8 cellular contexts compared by ENCODE assay signal in genomic region chr18:35345460-35345921, GRCh38. TPM values are rescaled to one million over a fixed set of nuclear protein-coding genes. Genes with fewer than 3 reads are reported as not detected.
A peak's percentile ranks its signal among the peaks of the same experiment; 100 is the strongest.
DNase-seq lines count a peak whose midpoint lies in the region; ATAC-seq and TF ChIP-seq lines count a peak whose summit lies in the region.

No MANE protein-coding gene starts in this region.

- H3K4me1 Mint-ChIP-seq in CD8-positive, alpha-beta T cell (ENCODE audit: low read depth), result peaks cover 35% of the 10 kb centered on the region
- H3K4me1 Mint-ChIP-seq in T-cell (peaks cover 37 to 43% (median 42%) of the 10 kb centered on the region in 3 donors), glutamatergic neuron (ENCODE audit: low read depth, unreplicated experiment) (peaks cover 6% of the 10 kb centered on the region)

- no peak overlapping the region for H3K27ac ChIP-seq in CD8-positive, alpha-beta T cell (ENCODE audit: low read depth, low read length)

- no peaks in the 10 kb centered on the region for H3K27me3 Mint-ChIP-seq in CD8-positive, alpha-beta T cell (ENCODE audit: low read depth)
- H3K27me3 Mint-ChIP-seq in T-cell (no peaks in the 10 kb centered on the region), glutamatergic neuron (ENCODE audit: unreplicated experiment) (peaks cover 7% of the 10 kb centered on the region)

- POLR2A ChIA-PET in CD8-positive, alpha-beta T cell (lab: Charles Lee), result interaction anchor here (1.1 to 2.1 kb wide), 4 partner anchors 10 to 106 kb away, joined by 4 to 17 read pairs (median 8); partner anchors contain the start of gene ZSCAN30
- POLR2A ChIA-PET in T-cell (lab: Charles Lee), result interaction anchor here in 1 of 2 donors (1.7 to 2.2 kb wide), 2 partner anchors 105 to 304 kb away, joined by 5 to 11 read pairs; partner anchors contain the start of genes MAPRE2 and ZNF397

- no peaks in the 10 kb centered on the region for H3K27me3 ChIP-seq in CD8-positive, alpha-beta T cell (ENCODE audit: insufficient read depth, low read length)
- no peaks in the 10 kb centered on the region for H3K27me3 ChIP-seq in H7 (ENCODE audit: control insufficient read depth, insufficient read depth, low read length)

- no peak for DNase-seq in CD8-positive, alpha-beta T cell
- peak; percentile 21 for DNase-seq in H7
- DNase-seq in T-cell, result no peak
- no peak for DNase-seq in glutamatergic neuron
- peak; percentile 54 for DNase-seq in retina
- no peak for DNase-seq in NOMO-1 treated with DMSO at 0.1 percent for 48 hours (lab: John Stamatoyannopoulos, UW; ENCODE audit: unreplicated experiment)
- DNase-seq in activated CD4-positive, alpha-beta T cell treated with anti-CD3 and anti-CD28 coated beads for 4 hours, result no peak

- intact Hi-C loops in CD8-positive, alpha-beta T cell (cut with DNase I, micrococcal nuclease), result loop anchor here (2.0 to 10.0 kb wide), 6 partner anchors 305 to 1483 kb away; partner anchors contain the start of genes KIAA1328 (in 2 of the 2), TPGS2 (in 2 of the 2), MAPRE2 (in 1 of the 2) and RMP24 (in 1 of the 2)

- no peaks in the 10 kb centered on the region for H3K9me3 Mint-ChIP-seq in CD8-positive, alpha-beta T cell
- H3K9me3 Mint-ChIP-seq in T-cell (no peaks in the 10 kb centered on the region), glutamatergic neuron (ENCODE audit: unreplicated experiment) (peaks cover 4% of the 10 kb centered on the region)

- no peak overlapping the region for H3K4me3 ChIP-seq in CD8-positive, alpha-beta T cell (ENCODE audit: low read depth, low read length)
- no peak overlapping the region for H3K4me3 ChIP-seq in H7 (ENCODE audit: insufficient read depth, low read depth, low read length)

- no peaks in the 10 kb centered on the region for H3K9me3 ChIP-seq in CD8-positive, alpha-beta T cell (ENCODE audit: low read length)

- H3K36me3 ChIP-seq in CD8-positive, alpha-beta T cell (ENCODE audit: insufficient read depth, low read length), result no peaks in the 10 kb centered on the region
- H3K36me3 ChIP-seq in H7 (replicated peaks; ENCODE audit: control insufficient read depth, insufficient read depth, low read length), result no peaks in the 10 kb centered on the region

- peak overlapping the region; percentile 55 for H3K27ac Mint-ChIP-seq in CD8-positive, alpha-beta T cell
- H3K27ac Mint-ChIP-seq in T-cell (peak overlapping the region in 1 of 2 donors; percentile 97), glutamatergic neuron (ENCODE audit: unreplicated experiment) (no peak overlapping the region)

- H3K4me3 Mint-ChIP-seq in CD8-positive, alpha-beta T cell, result peak overlapping the region; percentile 94
- H3K4me3 Mint-ChIP-seq in T-cell, result peak overlapping the region; percentile 92 to 96 (median 95)
- H3K4me3 Mint-ChIP-seq in glutamatergic neuron (ENCODE audit: unreplicated experiment), result peak overlapping the region; percentile 99

- peaks cover 35% of the 10 kb centered on the region for H3K4me1 ChIP-seq in CD8-positive, alpha-beta T cell (ENCODE audit: insufficient read depth, low read length)

- TF ChIP-seq CTCF in CD8-positive, alpha-beta T cell (IDR thresholded peaks at IDR 0.05), result no peak
- TF ChIP-seq CTCF in glutamatergic neuron (IDR thresholded peaks at IDR 0.05; ENCODE audit: partially characterized antibody, unreplicated experiment), result no peak

- no peak for ATAC-seq in CD8-positive, alpha-beta T cell
- ATAC-seq in T-cell (replicated peaks in 1 of 4), result no peak
- ATAC-seq in HG03520 (IDR thresholded peaks at IDR 0.05; ENCODE audit: unreplicated experiment), result no peak

- CTCF ChIA-PET in CD8-positive, alpha-beta T cell (lab: Charles Lee), result interaction anchor here (1.0 to 1.9 kb wide), 6 partner anchors 10 to 114 kb away, joined by 3 to 10 read pairs (median 6); partner anchors contain the start of gene ZNF397
- CTCF ChIA-PET in T-cell (lab: Charles Lee), result interaction anchor here in 1 of 2 donors (0.6 to 2.6 kb wide), 8 partner anchors 10 to 316 kb away, joined by 3 to 13 read pairs (median 5); no protein-coding TSS in a partner anchor

- peaks cover 12% of the 10 kb centered on the region for H3K36me3 Mint-ChIP-seq in CD8-positive, alpha-beta T cell
- H3K36me3 Mint-ChIP-seq in T-cell, result peaks cover 2% of the 10 kb centered on the region
- no peaks in the 10 kb centered on the region for H3K36me3 Mint-ChIP-seq in glutamatergic neuron (ENCODE audit: unreplicated experiment)

RNA-seq across cellular contexts. Expression of gene ZNF24, which starts 1.3 kb away (rescaled TPM):
- total RNA-seq in CD8-positive, alpha-beta T cell, result 10 to 100 TPM; 55.3 to 57.0 TPM
- total RNA-seq in H7 (2014; rRNA removed; shearing (Covaris generic)), result 29.4 and 32.8 TPM in 2 replicates
- total RNA-seq in T-cell, result 10 to 100 TPM; 63.1 to 75.7 (median 72.2) TPM
- 59.2 TPM for total RNA-seq in glutamatergic neuron (ENCODE audit: unreplicated experiment)

RNA-seq across cellular contexts. Expression of gene ZNF396, which starts 31.6 kb away (rescaled TPM):
- total RNA-seq in CD8-positive, alpha-beta T cell, result not detected
- 1.4 and 2.0 TPM in 2 replicates for total RNA-seq in H7 (2014; rRNA removed; shearing (Covaris generic))
- total RNA-seq in T-cell (1 to 10 TPM in 2 of 5 donors, under 1 TPM in 2, not detected in 1; 0.73 to 2.4 (median 1.4) TPM), glutamatergic neuron (ENCODE audit: unreplicated experiment) (2.1 TPM)

RNA-seq across cellular contexts. Expression of gene ZSCAN30, which starts 55.5 kb away (rescaled TPM):
- 1 to 10 TPM; 6.2 to 6.3 TPM for total RNA-seq in CD8-positive, alpha-beta T cell
- 6.2 and 8.2 TPM in 2 replicates for total RNA-seq in H7 (2014; rRNA removed; shearing (Covaris generic))
- total RNA-seq in T-cell (10 to 100 TPM; 14.4 to 19.6 (median 16.2) TPM), glutamatergic neuron (ENCODE audit: unreplicated experiment) (41.0 TPM)

Comparison
In these comparisons a context has a peak if more than half of its experiments do, and no peak if none do; other contexts are left out.
1. DNase-seq: peak in H7 (single experiment) and retina (single experiment); none in CD8-positive, alpha-beta T cell (0 of 7), T-cell (0 of 34), glutamatergic neuron (single experiment), NOMO-1 treated with DMSO at 0.1 percent for 48 hours (single experiment) and activated CD4-positive, alpha-beta T cell treated with anti-CD3 and anti-CD28 coated beads for 4 hours (0 of 2).
2. Peak in every context shown above with its lines, with median percentiles within 50 percentile points of each other: H3K4me3 Mint-ChIP-seq.